Comparison of ENCODE assay signal across 1 cellular context in genomic region chr3:169295126-169295525, GRCh38.
TF ChIP-seq lines count a peak whose summit lies in the region.

No MANE protein-coding gene starts in this region.

TF ChIP-seq in HepG2, 621 proteins besides CTCF, POLR2A, EP300 and RAD21:
- TF ChIP-seq ZNF646 (CRISPR knock-in tag; IDR thresholded peaks at IDR 0.05) (no peak), STAG1 (CRISPR knock-in tag; IDR thresholded peaks at IDR 0.05) (peak; percentile 14; the same call in 1 of the 2 replicates)
